ENCODE assay signal across 1 cellular context in the genomic region with DNA sequence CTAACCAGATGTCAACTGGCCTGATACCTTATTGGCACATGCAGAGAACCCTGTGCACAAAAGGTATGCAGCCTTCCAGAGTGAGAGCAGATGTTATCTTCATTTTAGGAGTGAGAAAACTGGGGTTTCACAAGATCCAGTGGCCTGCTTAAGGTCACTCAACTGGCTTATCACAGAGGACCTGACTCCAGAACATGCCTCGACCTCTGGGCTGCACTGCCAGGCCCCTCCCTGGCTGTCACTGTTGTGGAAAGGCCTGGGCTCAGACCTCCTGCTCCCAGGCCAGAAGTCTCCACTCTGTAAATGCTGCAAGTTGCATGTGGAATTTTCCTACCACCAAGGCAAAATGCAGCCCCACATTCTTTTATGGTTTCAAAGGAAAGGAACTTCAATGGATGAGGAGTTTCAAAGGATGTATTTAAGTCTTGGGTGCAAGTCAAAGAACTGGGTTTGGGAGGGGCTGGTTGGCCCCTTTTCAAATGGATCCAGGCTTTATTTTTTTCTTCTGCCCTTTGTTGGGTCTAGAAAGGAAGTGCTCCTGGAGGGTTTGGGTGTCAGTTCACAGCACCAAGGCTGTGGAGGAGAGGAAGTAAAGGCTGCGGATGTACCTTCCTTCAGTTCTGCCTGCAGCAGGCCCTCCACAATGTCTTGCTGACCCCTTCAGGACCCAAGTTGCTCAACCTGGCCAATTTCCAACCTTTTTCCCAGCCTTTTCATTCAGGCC.
TF ChIP-seq lines count a peak whose summit lies in the region.

No MANE protein-coding gene starts in this region.

TF ChIP-seq in HepG2, 621 proteins besides CTCF, POLR2A, EP300 and RAD21 (continued from another document):
- TF ChIP-seq, protein P1, sequence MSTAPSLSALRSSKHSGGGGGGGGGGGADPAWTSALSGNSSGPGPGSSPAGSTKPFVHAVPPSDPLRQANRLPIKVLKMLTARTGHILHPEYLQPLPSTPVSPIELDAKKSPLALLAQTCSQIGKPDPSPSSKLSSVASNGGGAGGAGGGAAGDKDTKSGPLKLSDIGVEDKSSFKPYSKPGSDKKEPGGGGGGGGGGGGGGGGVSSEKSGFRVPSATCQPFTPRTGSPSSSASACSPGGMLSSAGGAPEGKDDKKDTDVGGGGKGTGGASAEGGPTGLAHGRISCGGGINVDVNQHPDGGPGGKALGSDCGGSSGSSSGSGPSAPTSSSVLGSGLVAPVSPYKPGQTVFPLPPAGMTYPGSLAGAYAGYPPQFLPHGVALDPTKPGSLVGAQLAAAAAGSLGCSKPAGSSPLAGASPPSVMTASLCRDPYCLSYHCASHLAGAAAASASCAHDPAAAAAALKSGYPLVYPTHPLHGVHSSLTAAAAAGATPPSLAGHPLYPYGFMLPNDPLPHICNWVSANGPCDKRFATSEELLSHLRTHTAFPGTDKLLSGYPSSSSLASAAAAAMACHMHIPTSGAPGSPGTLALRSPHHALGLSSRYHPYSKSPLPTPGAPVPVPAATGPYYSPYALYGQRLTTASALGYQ (CRISPR knock-in tag; IDR thresholded peaks at IDR 0.05), result no peak
- TF ChIP-seq NFYB (CRISPR knock-in tag; IDR thresholded peaks at IDR 0.05) (no peak), ZNF354B (CRISPR knock-in tag; IDR thresholded peaks at IDR 0.05) (no peak), SSRP1 (CRISPR knock-in tag; IDR thresholded peaks at IDR 0.05) (no peak), SNAPC2 (CRISPR knock-in tag; IDR thresholded peaks at IDR 0.05) (no peak), BORCS8-MEF2B (CRISPR knock-in tag; IDR thresholded peaks at IDR 0.05) (no peak)
